21 cellular contexts compared by ENCODE assay signal in genomic region chr9:125516381-125516960, GRCh38.
"Had no signal": no experiment of that assay in that cellular context is flagged by ENCODE, and none has a peak within 500 bp of the region (broad histone marks: within the 10 kb centered on the region; RNA-seq: fewer than 3 reads in every experiment).

No MANE protein-coding gene starts in this region.

- H3K4me3 Mint-ChIP-seq: naive B cell; stimulated activated naive B cell treated with anti-CD40 and anti-IgM and Interleukin-4, amounts not matched to agents 10 μg/mL and 1 μg/mL and 100 μg/mL, for 72 hours; stimulated activated naive CD8-positive, alpha-beta T cell treated with anti-CD3 and anti-CD28 coated beads, Interleukin-15, amount 100 ng/mL, for 72 hours had no signal

- DNase-seq: colonic mucosa; effector CD4-positive, alpha-beta T cell; foreskin melanocyte; heart left ventricle; hippocampal formation; left colon; left ventricle myocardium superior; mesenchymal stem cell; naive B cell; spleen; stimulated activated CD4-positive, alpha-beta T cell treated with anti-CD3 and anti-CD28 coated beads, Interleukin-15, amount 100 ng/mL, for 24 hours; stimulated activated CD4-positive, alpha-beta T cell treated with anti-CD3 and anti-CD28 coated beads, Interleukin-1b, Interleukin-23, amount 100 ng/mL, for 48 hours; stimulated activated CD4-positive, alpha-beta T cell treated with anti-CD3 and anti-CD28 coated beads, Interleukin-4, amount 100 ng/mL, for 24 hours; stimulated activated naive B cell treated with anti-CD40 and anti-IgM and Interleukin-4, amounts not matched to agents 10 μg/mL and 1 μg/mL and 100 μg/mL, for 72 hours; stimulated activated naive CD8-positive, alpha-beta T cell treated with anti-CD3 and anti-CD28 coated beads, Interleukin-15, amount 100 ng/mL, for 72 hours; substantia nigra; transverse colon had no signal

- H3K4me3 ChIP-seq: colonic mucosa, heart left ventricle, lung, spleen, thoracic aorta, transverse colon had no signal

- H3K27ac ChIP-seq: colonic mucosa, heart left ventricle, neutrophil, thoracic aorta, transverse colon had no signal

- H3K27me3 ChIP-seq: colonic mucosa, heart left ventricle, neutrophil, spleen, transverse colon had no signal

- ATAC-seq: heart left ventricle; left colon; left ventricle myocardium superior; sciatic nerve; stimulated activated naive B cell treated with anti-CD40 and anti-IgM and Interleukin-4, amounts not matched to agents 10 μg/mL and 1 μg/mL and 100 μg/mL, for 72 hours; stimulated activated naive CD8-positive, alpha-beta T cell treated with anti-CD3 and anti-CD28 coated beads, Interleukin-15, amount 100 ng/mL, for 72 hours had no signal

- H3K36me3 ChIP-seq: colonic mucosa, thoracic aorta, transverse colon had no signal

- H3K27ac Mint-ChIP-seq: stimulated activated naive B cell treated with anti-CD40 and anti-IgM and Interleukin-4, amounts not matched to agents 10 μg/mL and 1 μg/mL and 100 μg/mL, for 72 hours; stimulated activated naive CD8-positive, alpha-beta T cell treated with anti-CD3 and anti-CD28 coated beads, Interleukin-15, amount 100 ng/mL, for 72 hours had no signal

- H3K27me3 Mint-ChIP-seq: naive B cell; stimulated activated naive B cell treated with anti-CD40 and anti-IgM and Interleukin-4, amounts not matched to agents 10 μg/mL and 1 μg/mL and 100 μg/mL, for 72 hours; stimulated activated naive CD8-positive, alpha-beta T cell treated with anti-CD3 and anti-CD28 coated beads, Interleukin-15, amount 100 ng/mL, for 72 hours had no signal

- H3K9me3 Mint-ChIP-seq: naive B cell; stimulated activated naive B cell treated with anti-CD40 and anti-IgM and Interleukin-4, amounts not matched to agents 10 μg/mL and 1 μg/mL and 100 μg/mL, for 72 hours; stimulated activated naive CD8-positive, alpha-beta T cell treated with anti-CD3 and anti-CD28 coated beads, Interleukin-15, amount 100 ng/mL, for 72 hours had no signal

- H3K9me3 ChIP-seq: colonic mucosa, heart left ventricle, neutrophil, spleen, thoracic aorta, transverse colon had no signal
